2 cellular contexts compared by ENCODE assay signal in the genomic region with DNA sequence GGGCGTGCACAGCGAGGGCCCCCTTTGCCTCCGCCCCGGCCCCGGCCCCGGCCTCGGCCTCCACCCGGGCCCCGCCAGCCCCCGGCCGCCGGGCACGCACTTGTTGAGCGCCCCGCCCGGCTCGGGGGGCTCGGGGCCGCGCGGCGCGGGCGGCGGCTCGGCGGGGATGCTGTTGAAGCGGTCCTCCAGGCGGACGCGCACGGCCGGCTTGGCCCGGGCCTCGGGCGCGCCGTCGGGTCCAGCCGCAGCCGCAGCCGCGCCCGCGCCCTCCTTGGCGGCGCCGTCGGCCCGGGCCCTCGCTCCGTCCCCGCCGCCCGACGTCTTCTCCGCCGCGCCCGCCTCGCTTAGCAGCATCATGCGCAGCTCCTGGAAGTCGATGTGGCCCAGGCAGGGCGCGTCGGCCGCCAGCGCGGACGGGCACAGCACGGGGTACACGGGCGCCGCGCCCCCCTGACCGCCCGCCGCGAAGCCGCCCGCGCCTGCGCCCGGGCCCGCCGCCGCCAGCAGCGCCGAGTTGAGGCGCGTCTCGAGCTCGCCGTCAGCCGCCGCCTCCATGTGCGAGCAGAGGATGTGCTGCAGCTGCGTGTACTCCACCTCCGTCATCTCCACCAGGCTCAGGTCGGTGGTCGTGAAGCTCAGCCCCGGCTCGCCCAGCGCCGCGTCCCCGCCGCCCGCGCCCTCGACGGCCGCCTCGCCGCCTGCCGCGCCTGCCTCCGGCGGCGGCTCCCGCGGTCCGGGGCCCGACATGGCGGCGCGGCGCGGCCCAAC.
TF ChIP-seq lines count a peak whose summit lies in the region.

No MANE protein-coding gene starts in this region.

TF ChIP-seq in K562, 482 proteins besides CTCF, POLR2A, EP300 and RAD21 (continued from another document and continues in another):
- TF ChIP-seq, protein P1, sequence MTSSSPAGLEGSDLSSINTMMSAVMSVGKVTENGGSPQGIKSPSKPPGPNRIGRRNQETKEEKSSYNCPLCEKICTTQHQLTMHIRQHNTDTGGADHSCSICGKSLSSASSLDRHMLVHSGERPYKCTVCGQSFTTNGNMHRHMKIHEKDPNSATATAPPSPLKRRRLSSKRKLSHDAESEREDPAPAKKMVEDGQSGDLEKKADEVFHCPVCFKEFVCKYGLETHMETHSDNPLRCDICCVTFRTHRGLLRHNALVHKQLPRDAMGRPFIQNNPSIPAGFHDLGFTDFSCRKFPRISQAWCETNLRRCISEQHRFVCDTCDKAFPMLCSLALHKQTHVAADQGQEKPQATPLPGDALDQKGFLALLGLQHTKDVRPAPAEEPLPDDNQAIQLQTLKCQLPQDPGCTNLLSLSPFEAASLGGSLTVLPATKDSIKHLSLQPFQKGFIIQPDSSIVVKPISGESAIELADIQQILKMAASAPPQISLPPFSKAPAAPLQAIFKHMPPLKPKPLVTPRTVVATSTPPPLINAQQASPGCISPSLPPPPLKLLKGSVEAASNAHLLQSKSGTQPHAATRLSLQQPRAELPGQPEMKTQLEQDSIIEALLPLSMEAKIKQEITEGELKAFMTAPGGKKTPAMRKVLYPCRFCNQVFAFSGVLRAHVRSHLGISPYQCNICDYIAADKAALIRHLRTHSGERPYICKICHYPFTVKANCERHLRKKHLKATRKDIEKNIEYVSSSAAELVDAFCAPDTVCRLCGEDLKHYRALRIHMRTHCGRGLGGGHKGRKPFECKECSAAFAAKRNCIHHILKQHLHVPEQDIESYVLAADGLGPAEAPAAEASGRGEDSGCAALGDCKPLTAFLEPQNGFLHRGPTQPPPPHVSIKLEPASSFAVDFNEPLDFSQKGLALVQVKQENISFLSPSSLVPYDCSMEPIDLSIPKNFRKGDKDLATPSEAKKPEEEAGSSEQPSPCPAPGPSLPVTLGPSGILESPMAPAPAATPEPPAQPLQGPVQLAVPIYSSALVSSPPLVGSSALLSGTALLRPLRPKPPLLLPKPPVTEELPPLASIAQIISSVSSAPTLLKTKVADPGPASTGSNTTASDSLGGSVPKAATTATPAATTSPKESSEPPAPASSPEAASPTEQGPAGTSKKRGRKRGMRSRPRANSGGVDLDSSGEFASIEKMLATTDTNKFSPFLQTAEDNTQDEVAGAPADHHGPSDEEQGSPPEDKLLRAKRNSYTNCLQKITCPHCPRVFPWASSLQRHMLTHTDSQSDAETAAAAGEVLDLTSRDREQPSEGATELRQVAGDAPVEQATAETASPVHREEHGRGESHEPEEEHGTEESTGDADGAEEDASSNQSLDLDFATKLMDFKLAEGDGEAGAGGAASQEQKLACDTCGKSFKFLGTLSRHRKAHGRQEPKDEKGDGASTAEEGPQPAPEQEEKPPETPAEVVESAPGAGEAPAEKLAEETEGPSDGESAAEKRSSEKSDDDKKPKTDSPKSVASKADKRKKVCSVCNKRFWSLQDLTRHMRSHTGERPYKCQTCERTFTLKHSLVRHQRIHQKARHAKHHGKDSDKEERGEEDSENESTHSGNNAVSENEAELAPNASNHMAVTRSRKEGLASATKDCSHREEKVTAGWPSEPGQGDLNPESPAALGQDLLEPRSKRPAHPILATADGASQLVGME (CRISPR knock-in tag; IDR thresholded peaks at IDR 0.05), result no peak
- no peak for TF ChIP-seq CEBPZ (IDR thresholded peaks at IDR 0.05; ENCODE audit: borderline replicate concordance, low read depth, low read length)
- TF ChIP-seq NRF1 (conservative IDR thresholded peaks at IDR 0.05 in 1 of 2, IDR thresholded peaks at IDR 0.05 in 1 of 2), result peak in 1 of 2 experiments; percentile 14; a peak in 2 of 4 replicates
- TF ChIP-seq ZNF174 (CRISPR knock-in tag; IDR thresholded peaks at IDR 0.05), result no peak
- TF ChIP-seq TFAP4 (CRISPR knock-in tag; IDR thresholded peaks at IDR 0.05; ENCODE audit: borderline replicate concordance), result no peak
- TF ChIP-seq NCOA2 (IDR thresholded peaks at IDR 0.05; ENCODE audit: partially characterized antibody in 2 of 2), result no peak
- TF ChIP-seq TRIM28 (IDR thresholded peaks at IDR 0.05), result no peak
- TF ChIP-seq ZNF551 (CRISPR knock-in tag; IDR thresholded peaks at IDR 0.05), result no peak
- TF ChIP-seq SNIP1 (IDR thresholded peaks at IDR 0.05; ENCODE audit: low read depth), result no peak
- TF ChIP-seq OTX1 (CRISPR knock-in tag; IDR thresholded peaks at IDR 0.05), result no peak
- no peak for TF ChIP-seq JUND (IDR thresholded peaks at IDR 0.05; ENCODE audit: borderline replicate concordance, low read depth, low read length)
- TF ChIP-seq JUND (tag; IDR thresholded peaks at IDR 0.05; ENCODE audit: borderline replicate concordance, low read depth, low read length), result no peak
- no peak for TF ChIP-seq ZFPM2 (CRISPR knock-in tag; IDR thresholded peaks at IDR 0.05)
- TF ChIP-seq ZNF695 (CRISPR knock-in tag; IDR thresholded peaks at IDR 0.05), result no peak

TF ChIP-seq in HepG2, 621 proteins besides CTCF, POLR2A, EP300 and RAD21 (continued from another document and continues in another):
- TF ChIP-seq CENPBD1 (CRISPR knock-in tag; IDR thresholded peaks at IDR 0.05; ENCODE audit: borderline replicate concordance, low read depth) (no peak), MEIS2 (CRISPR knock-in tag; IDR thresholded peaks at IDR 0.05) (peak; percentile 22; the same call in 1 of the 2 replicates), ZBTB7B (CRISPR knock-in tag; IDR thresholded peaks at IDR 0.05) (no peak), HDAC6 (IDR thresholded peaks at IDR 0.05; ENCODE audit: low read depth, low read length) (no peak), ZNF24 (IDR thresholded peaks at IDR 0.05) (no peak), LBX2 (CRISPR knock-in tag; IDR thresholded peaks at IDR 0.05; ENCODE audit: borderline replicate concordance) (peak; percentile 70; the same call in 1 of the 2 replicates), ZFY (CRISPR knock-in tag; IDR thresholded peaks at IDR 0.05) (peak; percentile 41), KDM6A (CRISPR knock-in tag; IDR thresholded peaks at IDR 0.05; ENCODE audit: low read depth) (no peak), SPEN (CRISPR knock-in tag; IDR thresholded peaks at IDR 0.05; ENCODE audit: low read depth) (no peak), POLR2G (IDR thresholded peaks at IDR 0.05; ENCODE audit: low read depth, low read length) (no peak), ZIK1 (CRISPR knock-in tag; IDR thresholded peaks at IDR 0.05; ENCODE audit: borderline replicate concordance, low read depth) (no peak; the same call in 1 of the 2 replicates), ATF7 (IDR thresholded peaks at IDR 0.05) (no peak), ATF7 (CRISPR knock-in tag; IDR thresholded peaks at IDR 0.05) (no peak), RBFOX2 (IDR thresholded peaks at IDR 0.05; ENCODE audit: low read depth, low read length) (peak; percentile 43; the same call in 1 of the 2 replicates), CENPX (CRISPR knock-in tag; IDR thresholded peaks at IDR 0.05) (no peak), IRX3 (CRISPR knock-in tag; IDR thresholded peaks at IDR 0.05; ENCODE audit: borderline replicate concordance, low read depth) (0 out of 2 replicates have a peak, but pooled peaks have one; percentile 25), ZNF17 (CRISPR knock-in tag; IDR thresholded peaks at IDR 0.05) (no peak), MTF1 (CRISPR knock-in tag; IDR thresholded peaks at IDR 0.05) (no peak), PHF5A (CRISPR knock-in tag; IDR thresholded peaks at IDR 0.05; ENCODE audit: low read depth, unreplicated experiment) (no peak), ARNT (IDR thresholded peaks at IDR 0.05) (no peak), CAMTA2 (CRISPR knock-in tag; IDR thresholded peaks at IDR 0.05; ENCODE audit: borderline replicate concordance) (no peak), ZNF234 (CRISPR knock-in tag; conservative IDR thresholded peaks at IDR 0.05) (no peak), ZNF207 (IDR thresholded peaks at IDR 0.05; ENCODE audit: borderline replicate concordance) (no peak), ATF6 (CRISPR knock-in tag; conservative IDR thresholded peaks at IDR 0.05) (no peak), ATRX (CRISPR knock-in tag; IDR thresholded peaks at IDR 0.05; ENCODE audit: borderline replicate concordance) (no peak), MED1 (CRISPR knock-in tag; IDR thresholded peaks at IDR 0.05) (no peak), ZEB1 (IDR thresholded peaks at IDR 0.05; ENCODE audit: insufficient replicate concordance, low read depth) (no peak), ZNF484 (CRISPR knock-in tag; IDR thresholded peaks at IDR 0.05; ENCODE audit: borderline replicate concordance, low read depth) (no peak)
- TF ChIP-seq, protein P2, sequence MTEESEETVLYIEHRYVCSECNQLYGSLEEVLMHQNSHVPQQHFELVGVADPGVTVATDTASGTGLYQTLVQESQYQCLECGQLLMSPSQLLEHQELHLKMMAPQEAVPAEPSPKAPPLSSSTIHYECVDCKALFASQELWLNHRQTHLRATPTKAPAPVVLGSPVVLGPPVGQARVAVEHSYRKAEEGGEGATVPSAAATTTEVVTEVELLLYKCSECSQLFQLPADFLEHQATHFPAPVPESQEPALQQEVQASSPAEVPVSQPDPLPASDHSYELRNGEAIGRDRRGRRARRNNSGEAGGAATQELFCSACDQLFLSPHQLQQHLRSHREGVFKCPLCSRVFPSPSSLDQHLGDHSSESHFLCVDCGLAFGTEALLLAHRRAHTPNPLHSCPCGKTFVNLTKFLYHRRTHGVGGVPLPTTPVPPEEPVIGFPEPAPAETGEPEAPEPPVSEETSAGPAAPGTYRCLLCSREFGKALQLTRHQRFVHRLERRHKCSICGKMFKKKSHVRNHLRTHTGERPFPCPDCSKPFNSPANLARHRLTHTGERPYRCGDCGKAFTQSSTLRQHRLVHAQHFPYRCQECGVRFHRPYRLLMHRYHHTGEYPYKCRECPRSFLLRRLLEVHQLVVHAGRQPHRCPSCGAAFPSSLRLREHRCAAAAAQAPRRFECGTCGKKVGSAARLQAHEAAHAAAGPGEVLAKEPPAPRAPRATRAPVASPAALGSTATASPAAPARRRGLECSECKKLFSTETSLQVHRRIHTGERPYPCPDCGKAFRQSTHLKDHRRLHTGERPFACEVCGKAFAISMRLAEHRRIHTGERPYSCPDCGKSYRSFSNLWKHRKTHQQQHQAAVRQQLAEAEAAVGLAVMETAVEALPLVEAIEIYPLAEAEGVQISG (CRISPR knock-in tag; IDR thresholded peaks at IDR 0.05), result no peak
- TF ChIP-seq, protein P3, sequence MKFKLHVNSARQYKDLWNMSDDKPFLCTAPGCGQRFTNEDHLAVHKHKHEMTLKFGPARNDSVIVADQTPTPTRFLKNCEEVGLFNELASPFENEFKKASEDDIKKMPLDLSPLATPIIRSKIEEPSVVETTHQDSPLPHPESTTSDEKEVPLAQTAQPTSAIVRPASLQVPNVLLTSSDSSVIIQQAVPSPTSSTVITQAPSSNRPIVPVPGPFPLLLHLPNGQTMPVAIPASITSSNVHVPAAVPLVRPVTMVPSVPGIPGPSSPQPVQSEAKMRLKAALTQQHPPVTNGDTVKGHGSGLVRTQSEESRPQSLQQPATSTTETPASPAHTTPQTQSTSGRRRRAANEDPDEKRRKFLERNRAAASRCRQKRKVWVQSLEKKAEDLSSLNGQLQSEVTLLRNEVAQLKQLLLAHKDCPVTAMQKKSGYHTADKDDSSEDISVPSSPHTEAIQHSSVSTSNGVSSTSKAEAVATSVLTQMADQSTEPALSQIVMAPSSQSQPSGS (CRISPR knock-in tag; IDR thresholded peaks at IDR 0.05), result no peak
- TF ChIP-seq, protein P4, sequence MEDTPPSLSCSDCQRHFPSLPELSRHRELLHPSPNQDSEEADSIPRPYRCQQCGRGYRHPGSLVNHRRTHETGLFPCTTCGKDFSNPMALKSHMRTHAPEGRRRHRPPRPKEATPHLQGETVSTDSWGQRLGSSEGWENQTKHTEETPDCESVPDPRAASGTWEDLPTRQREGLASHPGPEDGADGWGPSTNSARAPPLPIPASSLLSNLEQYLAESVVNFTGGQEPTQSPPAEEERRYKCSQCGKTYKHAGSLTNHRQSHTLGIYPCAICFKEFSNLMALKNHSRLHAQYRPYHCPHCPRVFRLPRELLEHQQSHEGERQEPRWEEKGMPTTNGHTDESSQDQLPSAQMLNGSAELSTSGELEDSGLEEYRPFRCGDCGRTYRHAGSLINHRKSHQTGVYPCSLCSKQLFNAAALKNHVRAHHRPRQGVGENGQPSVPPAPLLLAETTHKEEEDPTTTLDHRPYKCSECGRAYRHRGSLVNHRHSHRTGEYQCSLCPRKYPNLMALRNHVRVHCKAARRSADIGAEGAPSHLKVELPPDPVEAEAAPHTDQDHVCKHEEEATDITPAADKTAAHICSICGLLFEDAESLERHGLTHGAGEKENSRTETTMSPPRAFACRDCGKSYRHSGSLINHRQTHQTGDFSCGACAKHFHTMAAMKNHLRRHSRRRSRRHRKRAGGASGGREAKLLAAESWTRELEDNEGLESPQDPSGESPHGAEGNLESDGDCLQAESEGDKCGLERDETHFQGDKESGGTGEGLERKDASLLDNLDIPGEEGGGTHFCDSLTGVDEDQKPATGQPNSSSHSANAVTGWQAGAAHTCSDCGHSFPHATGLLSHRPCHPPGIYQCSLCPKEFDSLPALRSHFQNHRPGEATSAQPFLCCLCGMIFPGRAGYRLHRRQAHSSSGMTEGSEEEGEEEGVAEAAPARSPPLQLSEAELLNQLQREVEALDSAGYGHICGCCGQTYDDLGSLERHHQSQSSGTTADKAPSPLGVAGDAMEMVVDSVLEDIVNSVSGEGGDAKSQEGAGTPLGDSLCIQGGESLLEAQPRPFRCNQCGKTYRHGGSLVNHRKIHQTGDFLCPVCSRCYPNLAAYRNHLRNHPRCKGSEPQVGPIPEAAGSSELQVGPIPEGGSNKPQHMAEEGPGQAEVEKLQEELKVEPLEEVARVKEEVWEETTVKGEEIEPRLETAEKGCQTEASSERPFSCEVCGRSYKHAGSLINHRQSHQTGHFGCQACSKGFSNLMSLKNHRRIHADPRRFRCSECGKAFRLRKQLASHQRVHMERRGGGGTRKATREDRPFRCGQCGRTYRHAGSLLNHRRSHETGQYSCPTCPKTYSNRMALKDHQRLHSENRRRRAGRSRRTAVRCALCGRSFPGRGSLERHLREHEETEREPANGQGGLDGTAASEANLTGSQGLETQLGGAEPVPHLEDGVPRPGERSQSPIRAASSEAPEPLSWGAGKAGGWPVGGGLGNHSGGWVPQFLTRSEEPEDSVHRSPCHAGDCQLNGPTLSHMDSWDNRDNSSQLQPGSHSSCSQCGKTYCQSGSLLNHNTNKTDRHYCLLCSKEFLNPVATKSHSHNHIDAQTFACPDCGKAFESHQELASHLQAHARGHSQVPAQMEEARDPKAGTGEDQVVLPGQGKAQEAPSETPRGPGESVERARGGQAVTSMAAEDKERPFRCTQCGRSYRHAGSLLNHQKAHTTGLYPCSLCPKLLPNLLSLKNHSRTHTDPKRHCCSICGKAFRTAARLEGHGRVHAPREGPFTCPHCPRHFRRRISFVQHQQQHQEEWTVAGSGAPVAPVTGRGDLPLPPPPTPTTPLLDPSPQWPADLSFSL (CRISPR knock-in tag; IDR thresholded peaks at IDR 0.05), result no peak
